In the genomic region with DNA sequence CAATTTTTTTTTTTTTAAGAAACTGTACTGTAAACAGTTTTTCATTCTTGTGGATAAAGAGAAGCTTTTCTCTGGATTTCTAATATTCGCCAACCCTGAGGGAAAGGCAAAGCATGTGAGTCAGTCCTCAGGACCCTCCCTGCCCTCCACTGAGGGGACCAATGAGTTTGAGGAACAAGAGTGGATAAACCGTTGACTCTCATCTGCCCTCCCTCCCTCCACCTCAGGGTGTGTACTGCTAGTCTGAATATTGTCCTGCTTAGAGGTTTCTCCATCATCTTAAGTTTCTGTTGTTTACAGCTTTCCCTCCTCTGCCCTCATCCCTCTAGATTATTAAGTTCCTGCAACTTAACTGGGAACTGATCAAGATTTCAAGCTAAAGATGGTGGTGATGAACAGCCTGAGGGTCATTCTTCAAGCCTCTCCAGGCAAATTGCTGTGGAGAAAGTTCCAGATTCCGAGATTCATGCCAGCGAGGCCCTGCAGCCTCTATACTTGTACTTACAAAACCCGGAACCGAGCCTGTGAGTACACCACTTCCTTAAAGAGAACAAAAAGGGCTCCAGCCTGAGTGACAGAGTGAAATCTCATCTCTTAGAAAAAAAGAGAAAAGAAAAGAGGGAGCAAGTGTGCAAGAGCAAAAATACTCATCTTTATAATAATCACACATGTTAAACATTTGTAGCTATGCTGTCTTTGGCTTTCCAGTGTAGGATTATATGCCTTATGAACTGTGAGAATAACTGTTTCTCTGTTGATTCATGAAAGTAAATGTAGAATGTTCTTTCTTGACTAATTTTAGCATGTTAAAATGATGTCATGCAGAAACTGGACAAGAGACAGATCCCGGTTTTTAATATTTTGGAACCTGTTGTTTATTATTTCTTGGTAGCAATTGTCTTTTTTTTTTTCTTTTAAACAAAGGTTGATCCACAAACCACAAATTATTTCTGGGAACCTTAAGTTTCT, we compare ENCODE assay signal across 8 cellular contexts. TPM values are rescaled to one million over a fixed set of nuclear protein-coding genes. Genes with fewer than 3 reads are reported as not detected.
DNase-seq lines count a peak whose midpoint lies in the region; ATAC-seq, FAIRE-seq and TF ChIP-seq lines count a peak whose summit lies in the region.

No MANE protein-coding gene starts in this region.

- no peak for TF ChIP-seq POLR2A in vagina (IDR thresholded peaks at IDR 0.05)

- H3K36me3 ChIP-seq in ACC112 (ENCODE audit: insufficient read depth, low read length): no peaks in the 10 kb centered on the region
- H3K36me3 ChIP-seq in kidney (ENCODE audit: control insufficient read depth in 1 of 2, insufficient read depth in 2 of 2, low read length in 2 of 2): no peaks in the 10 kb centered on the region
- no peaks in the 10 kb centered on the region for H3K36me3 ChIP-seq in vagina

- H3K4me3 Mint-ChIP-seq in activated T-cell treated with anti-CD3 and anti-CD28 coated beads, Interleukin-2, amount 50 U/mL, for 72 hours: peak overlapping the region; percentile 54 to 83

- intact Hi-C loops in kidney (cut with DNase I) (no loop called here), vagina (cut with DNase I) (no loop called here)

- peak; percentile 60 for FAIRE-seq in kidney (lab: Jason Lieb, UNC)

- H3K9ac ChIP-seq in kidney (ENCODE audit: low read length in 2 of 2): no peak overlapping the region

- H3K27me3 ChIP-seq in ACC112 (ENCODE audit: insufficient read depth, low read length) (no peaks in the 10 kb centered on the region), vagina (no peaks in the 10 kb centered on the region)

- H3K36me3 Mint-ChIP-seq in activated T-cell treated with anti-CD3 and anti-CD28 coated beads, Interleukin-2, amount 50 U/mL, for 72 hours (ENCODE audit: insufficient read depth in 2 of 2): peaks cover 0 to 3% of the 10 kb centered on the region in 2 donors

- H3K9me3 ChIP-seq in kidney (ENCODE audit: control insufficient read depth in 1 of 2, low read length in 2 of 2) (no peaks in the 10 kb centered on the region), vagina (no peaks in the 10 kb centered on the region)

- no peak for TF ChIP-seq CTCF in kidney (IDR thresholded peaks at IDR 0.05; ENCODE audit: borderline replicate concordance, extremely low read depth, insufficient read depth)
- TF ChIP-seq CTCF in vagina (IDR thresholded peaks at IDR 0.05): no peak

- H3K4me3 ChIP-seq in ACC112 (ENCODE audit: low read depth, low read length) (peak overlapping the region; percentile 62), kidney (ENCODE audit: low read length in 2 of 2) (no peak overlapping the region), vagina (no peak overlapping the region)

- H3K9me3 Mint-ChIP-seq in activated T-cell treated with anti-CD3 and anti-CD28 coated beads, Interleukin-2, amount 50 U/mL, for 72 hours: no peaks in the 10 kb centered on the region

- peak overlapping the region; percentile 85 for H2AFZ ChIP-seq in ACC112 (ENCODE audit: low read length, unreplicated experiment)

- peak; percentile 72 for ATAC-seq in HG03378 (IDR thresholded peaks at IDR 0.05; ENCODE audit: unreplicated experiment)
- peak; percentile 50 to 71 for ATAC-seq in activated T-cell treated with anti-CD3 and anti-CD28 coated beads, Interleukin-2, amount 50 U/mL, for 72 hours (replicated peaks in 1 of 2)

- peak; percentile 8 for DNase-seq in GM19240 (ENCODE audit: insufficient read length, low spot score)
- DNase-seq in activated T-cell treated with anti-CD3 and anti-CD28 coated beads, Interleukin-2, amount 50 U/mL, for 72 hours: peak in 1 of 2 donors; percentile 22
- no peak for DNase-seq in kidney
- no peak for DNase-seq in vagina (ENCODE audit: extremely low spot score in 2 of 2)
- no peak for DNase-seq in NCI-H524 treated with DMSO at 0.1 percent for 48 hours (lab: John Stamatoyannopoulos, UW)
- DNase-seq in AG08395 (ENCODE audit: low spot score): no peak

- H3K27ac Mint-ChIP-seq in activated T-cell treated with anti-CD3 and anti-CD28 coated beads, Interleukin-2, amount 50 U/mL, for 72 hours: peak overlapping the region; percentile 99

- H3K79me2 ChIP-seq in ACC112 (ENCODE audit: control insufficient read depth, insufficient read depth, low read length, unreplicated experiment): no peaks in the 10 kb centered on the region

- H3K27ac ChIP-seq in ACC112 (ENCODE audit: low read depth, low read length): peak overlapping the region; percentile 65
- peak overlapping the region; percentile 63 to 84 for H3K27ac ChIP-seq in kidney (ENCODE audit: low read depth in 2 of 2, low read length in 2 of 2)
- peak overlapping the region; percentile 82 for H3K27ac ChIP-seq in vagina

- no peaks in the 10 kb centered on the region for H3K27me3 Mint-ChIP-seq in activated T-cell treated with anti-CD3 and anti-CD28 coated beads, Interleukin-2, amount 50 U/mL, for 72 hours (ENCODE audit: low read depth)

- H3K4me1 Mint-ChIP-seq in activated T-cell treated with anti-CD3 and anti-CD28 coated beads, Interleukin-2, amount 50 U/mL, for 72 hours (ENCODE audit: low read depth): peaks cover 65% of the 10 kb centered on the region

- peaks cover 27% of the 10 kb centered on the region for H3K4me1 ChIP-seq in ACC112 (ENCODE audit: control insufficient read depth, insufficient read depth, low read length, unreplicated experiment)
- H3K4me1 ChIP-seq in kidney (ENCODE audit: control insufficient read depth in 1 of 2, insufficient read depth in 1 of 2, low read depth in 1 of 2, low read length in 2 of 2): peaks cover 6 to 7% of the 10 kb centered on the region in 2 donors
- H3K4me1 ChIP-seq in vagina: peaks cover 37% of the 10 kb centered on the region

RNA-seq across cellular contexts. Expression of gene CA5B, which starts 11.9 kb away (rescaled TPM):
- 10 to 100 TPM; 10.5 to 11.7 TPM for total RNA-seq in activated T-cell treated with anti-CD3 and anti-CD28 coated beads, Interleukin-2, amount 50 U/mL, for 72 hours
- total RNA-seq in kidney: 18.2 TPM
- polyA plus RNA-seq in kidney (ENCODE audit: insufficient read depth, low read depth, low replicate concordance): 1.9 TPM
- total RNA-seq in vagina: 24.6 TPM

RNA-seq across cellular contexts. Expression of gene ZRSR2, which starts 40.4 kb away (rescaled TPM):
- 10 to 100 TPM; 15.3 to 27.2 TPM for total RNA-seq in activated T-cell treated with anti-CD3 and anti-CD28 coated beads, Interleukin-2, amount 50 U/mL, for 72 hours
- total RNA-seq in kidney (15.6 TPM), vagina (12.5 TPM)
- polyA plus RNA-seq in kidney (ENCODE audit: insufficient read depth, low read depth, low replicate concordance): 12.8 TPM
